In the genomic region with DNA sequence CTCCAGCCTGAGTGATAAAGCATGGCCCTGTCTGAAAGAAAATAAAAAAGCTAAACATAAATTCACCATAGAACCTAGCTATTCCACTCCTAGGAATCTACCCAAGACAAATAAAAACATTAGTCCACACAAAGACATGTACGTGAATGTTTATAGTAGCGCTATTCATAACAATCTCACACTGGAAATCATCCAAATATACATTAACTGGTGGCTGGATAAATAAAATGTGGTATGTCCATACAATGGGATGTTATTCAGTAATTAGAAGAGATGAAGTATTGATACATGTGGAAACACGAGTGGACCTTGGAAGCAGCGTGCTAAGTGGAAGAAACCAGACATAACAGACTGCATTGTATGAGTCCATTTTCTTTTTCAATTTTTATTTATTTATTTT, we compare ENCODE assay signal across 35 cellular contexts. TPM values are rescaled to one million over a fixed set of nuclear protein-coding genes. Genes with fewer than 3 reads are reported as not detected.
"Had no signal": no experiment of that assay in that cellular context is flagged by ENCODE, and none has a peak within 500 bp of the region (broad histone marks: within the 10 kb centered on the region; RNA-seq: fewer than 3 reads in every experiment).

No MANE protein-coding gene starts in this region.

- ATAC-seq: activated CD8-positive, alpha-beta T cell treated with anti-CD3 and anti-CD28 coated beads for 36 hours; activated naive CD8-positive, alpha-beta T cell treated with anti-CD3 and anti-CD28 coated beads, Interleukin-2, amount 50 U/mL, for 24 hours; activated T-cell treated with anti-CD3 and anti-CD28 coated beads, Interleukin-2, amount 50 U/mL, for 4 hours; activated T-cell treated with anti-CD3 and anti-CD28 coated beads, Interleukin-2, amount 50 U/mL, for 72 hours; activated T-helper 17 cell treated with anti-CD3 and anti-CD28 coated beads, Interleukin-2, amount 50 U/mL, for 72 hours had no signal

- H3K4me3 ChIP-seq: ascending aorta, cardiac muscle cell had no signal

- H3K9me3 ChIP-seq: ascending aorta had no signal

- DNase-seq: activated B cell treated with CpG ODN at 0.5 μM for 24 hours; activated CD4-positive, alpha-beta memory T cell treated with anti-CD3 and anti-CD28 coated beads for 36 hours; activated CD4-positive, alpha-beta T cell treated with anti-CD3 and anti-CD28 coated beads for 4 hours; activated CD4-positive, alpha-beta T cell treated with anti-CD3 and anti-CD28 coated beads, Interleukin-2, amount 10 ng/mL, durations not matched to agents 24 days and 14 days; activated CD4-positive, alpha-beta T cell treated with anti-CD3 and anti-CD28 coated beads, Interleukin-2, amount 50 U/mL, for 1 hour; activated CD4-positive, alpha-beta T cell treated with anti-CD3 and anti-CD28 coated beads, Interleukin-2, amount 50 U/mL, for 4 hours; activated CD4-positive, CD25-positive, alpha-beta regulatory T cell treated with anti-CD3 and anti-CD28 coated beads, Interleukin-2, amount 50 U/mL, for 72 hours; activated CD8-positive, alpha-beta memory T cell treated with anti-CD3 and anti-CD28 coated beads, Interleukin-2, amount 50 U/mL, for 4 hours; activated CD8-positive, alpha-beta T cell treated with anti-CD3 and anti-CD28 coated beads for 36 hours; activated effector memory CD4-positive, alpha-beta T cell treated with anti-CD3 and anti-CD28 coated beads, Interleukin-2, amount 50 U/mL, for 16 hours; activated gamma-delta T cell treated with Interleukin-2 at 50 U/mL for 16 hours; activated naive CD4-positive, alpha-beta T cell; activated naive CD4-positive, alpha-beta T cell treated with anti-CD3 and anti-CD28 coated beads for 36 hours; activated naive CD8-positive, alpha-beta T cell treated with anti-CD3 and anti-CD28 coated beads, Interleukin-2, amount 10 ng/mL, durations not matched to agents 7 days and 5 days; activated naive CD8-positive, alpha-beta T cell treated with anti-CD3 and anti-CD28 coated beads, Interleukin-2, amount 50 U/mL, for 24 hours; activated T-cell treated with anti-CD3 and anti-CD28 coated beads for 4 hours; activated T-cell treated with anti-CD3 and anti-CD28 coated beads, Interleukin-2, amount 50 U/mL, for 1 hour; activated T-cell treated with anti-CD3 and anti-CD28 coated beads, Interleukin-2, amount 50 U/mL, for 4 hours; activated T-cell treated with anti-CD3 and anti-CD28 coated beads, Interleukin-2, amount 50 U/mL, for 72 hours; amygdala; anterior cingulate cortex; caudate nucleus; cerebellar nuclear complex; T-helper 2 cell; T-helper 9 cell had no signal

- H3K4me3 Mint-ChIP-seq: activated B cell treated with CpG ODN at 0.5 μM for 24 hours; activated CD4-positive, alpha-beta memory T cell treated with anti-CD3 and anti-CD28 coated beads for 36 hours; activated CD4-positive, alpha-beta T cell treated with anti-CD3 and anti-CD28 coated beads, Interleukin-2, amount 10 ng/mL, durations not matched to agents 24 days and 14 days; activated CD8-positive, alpha-beta T cell treated with anti-CD3 and anti-CD28 coated beads for 36 hours; activated naive CD4-positive, alpha-beta T cell treated with anti-CD3 and anti-CD28 coated beads for 36 hours; activated naive CD4-positive, alpha-beta T cell treated with anti-CD3 and anti-CD28 coated beads, Interleukin-2, amount 50 U/mL, for 24 hours; activated naive CD8-positive, alpha-beta T cell; activated naive CD8-positive, alpha-beta T cell treated with anti-CD3 and anti-CD28 coated beads, Interleukin-2, amount 10 ng/mL, durations not matched to agents 7 days and 5 days; activated naive CD8-positive, alpha-beta T cell treated with anti-CD3 and anti-CD28 coated beads, Interleukin-2, amount 50 U/mL, for 24 hours; activated T-cell treated with anti-CD3 and anti-CD28 coated beads, Interleukin-2, amount 50 U/mL, for 4 hours; activated T-cell treated with anti-CD3 and anti-CD28 coated beads, Interleukin-2, amount 50 U/mL, for 72 hours; activated T-helper 1 cell treated with anti-CD3 and anti-CD28 coated beads, Interleukin-12 subunit alpha, Interleukin-12 subunit beta, Interleukin-2, Interleukin-4 antibody, amounts not matched to agents 30 ng/mL and 10 ng/mL and 1 ng/mL, durations not matched to agents 14 hours and 24 hours and 36 hours; activated T-helper 17 cell treated with anti-CD3 and anti-CD28 coated beads, Interleukin-2, amount 50 U/mL, for 72 hours; brain; central memory CD8-positive, alpha-beta T cell; T-helper 2 cell treated with Interferon-gamma antibody and Interleukin-4, amounts not matched to agents 5 μg/mL and 100 μg/mL, for 36 hours had no signal

- H3K27ac Mint-ChIP-seq: activated B cell treated with CpG ODN at 0.5 μM for 24 hours; activated CD4-positive, alpha-beta memory T cell treated with anti-CD3 and anti-CD28 coated beads for 36 hours; activated CD4-positive, alpha-beta T cell treated with anti-CD3 and anti-CD28 coated beads, Interleukin-2, amount 10 ng/mL, durations not matched to agents 24 days and 14 days; activated CD8-positive, alpha-beta T cell treated with anti-CD3 and anti-CD28 coated beads for 36 hours; activated naive CD4-positive, alpha-beta T cell treated with anti-CD3 and anti-CD28 coated beads for 36 hours; activated naive CD4-positive, alpha-beta T cell treated with anti-CD3 and anti-CD28 coated beads, Interleukin-2, amount 50 U/mL, for 24 hours; activated naive CD8-positive, alpha-beta T cell; activated naive CD8-positive, alpha-beta T cell treated with anti-CD3 and anti-CD28 coated beads, Interleukin-2, amount 10 ng/mL, durations not matched to agents 7 days and 5 days; activated naive CD8-positive, alpha-beta T cell treated with anti-CD3 and anti-CD28 coated beads, Interleukin-2, amount 50 U/mL, for 24 hours; activated T-cell treated with anti-CD3 and anti-CD28 coated beads, Interleukin-2, amount 50 U/mL, for 72 hours; activated T-helper 1 cell treated with anti-CD3 and anti-CD28 coated beads, Interleukin-12 subunit alpha, Interleukin-12 subunit beta, Interleukin-2, Interleukin-4 antibody, amounts not matched to agents 30 ng/mL and 10 ng/mL and 1 ng/mL, durations not matched to agents 14 hours and 24 hours and 36 hours; activated T-helper 17 cell treated with anti-CD3 and anti-CD28 coated beads, Interleukin-2, amount 50 U/mL, for 72 hours; brain; T-helper 2 cell treated with Interferon-gamma antibody and Interleukin-4, amounts not matched to agents 5 μg/mL and 100 μg/mL, for 36 hours had no signal

- H3K27me3 Mint-ChIP-seq: activated CD4-positive, alpha-beta memory T cell treated with anti-CD3 and anti-CD28 coated beads for 36 hours; activated CD8-positive, alpha-beta T cell treated with anti-CD3 and anti-CD28 coated beads for 36 hours; activated naive CD4-positive, alpha-beta T cell treated with anti-CD3 and anti-CD28 coated beads, Interleukin-2, amount 50 U/mL, for 24 hours; activated naive CD8-positive, alpha-beta T cell; activated T-helper 17 cell treated with anti-CD3 and anti-CD28 coated beads, Interleukin-2, amount 50 U/mL, for 72 hours; central memory CD8-positive, alpha-beta T cell had no signal

- H3K36me3 ChIP-seq: ascending aorta, cardiac muscle cell had no signal

- H3K36me3 Mint-ChIP-seq: activated CD4-positive, alpha-beta memory T cell treated with anti-CD3 and anti-CD28 coated beads for 36 hours; activated naive CD4-positive, alpha-beta T cell treated with anti-CD3 and anti-CD28 coated beads, Interleukin-2, amount 50 U/mL, for 24 hours; activated naive CD8-positive, alpha-beta T cell; activated naive CD8-positive, alpha-beta T cell treated with anti-CD3 and anti-CD28 coated beads, Interleukin-2, amount 10 ng/mL, durations not matched to agents 7 days and 5 days; brain had no signal

- H3K9me3 Mint-ChIP-seq: activated B cell treated with CpG ODN at 0.5 μM for 24 hours; activated CD4-positive, alpha-beta memory T cell treated with anti-CD3 and anti-CD28 coated beads for 36 hours; activated CD4-positive, alpha-beta T cell treated with anti-CD3 and anti-CD28 coated beads, Interleukin-2, amount 10 ng/mL, durations not matched to agents 24 days and 14 days; activated CD8-positive, alpha-beta T cell treated with anti-CD3 and anti-CD28 coated beads for 36 hours; activated naive CD4-positive, alpha-beta T cell treated with anti-CD3 and anti-CD28 coated beads for 36 hours; activated naive CD4-positive, alpha-beta T cell treated with anti-CD3 and anti-CD28 coated beads, Interleukin-2, amount 50 U/mL, for 24 hours; activated naive CD8-positive, alpha-beta T cell treated with anti-CD3 and anti-CD28 coated beads, Interleukin-2, amount 10 ng/mL, durations not matched to agents 7 days and 5 days; activated naive CD8-positive, alpha-beta T cell treated with anti-CD3 and anti-CD28 coated beads, Interleukin-2, amount 50 U/mL, for 24 hours; activated T-cell treated with anti-CD3 and anti-CD28 coated beads, Interleukin-2, amount 50 U/mL, for 4 hours; activated T-cell treated with anti-CD3 and anti-CD28 coated beads, Interleukin-2, amount 50 U/mL, for 72 hours; activated T-helper 1 cell treated with anti-CD3 and anti-CD28 coated beads, Interleukin-12 subunit alpha, Interleukin-12 subunit beta, Interleukin-2, Interleukin-4 antibody, amounts not matched to agents 30 ng/mL and 10 ng/mL and 1 ng/mL, durations not matched to agents 14 hours and 24 hours and 36 hours; activated T-helper 17 cell treated with anti-CD3 and anti-CD28 coated beads, Interleukin-2, amount 50 U/mL, for 72 hours; brain; central memory CD8-positive, alpha-beta T cell; T-helper 2 cell treated with Interferon-gamma antibody and Interleukin-4, amounts not matched to agents 5 μg/mL and 100 μg/mL, for 36 hours had no signal

- H3K27ac ChIP-seq: ascending aorta, cardiac muscle cell, VCaP had no signal

- H3K27me3 ChIP-seq: ascending aorta had no signal

- H3K4me1 Mint-ChIP-seq: activated B cell treated with CpG ODN at 0.5 μM for 24 hours; activated CD4-positive, alpha-beta T cell treated with anti-CD3 and anti-CD28 coated beads, Interleukin-2, amount 10 ng/mL, durations not matched to agents 24 days and 14 days; activated naive CD4-positive, alpha-beta T cell treated with anti-CD3 and anti-CD28 coated beads, Interleukin-2, amount 50 U/mL, for 24 hours; activated naive CD8-positive, alpha-beta T cell treated with anti-CD3 and anti-CD28 coated beads, Interleukin-2, amount 10 ng/mL, durations not matched to agents 7 days and 5 days; activated T-helper 17 cell treated with anti-CD3 and anti-CD28 coated beads, Interleukin-2, amount 50 U/mL, for 72 hours; central memory CD8-positive, alpha-beta T cell had no signal

- H3K4me1 ChIP-seq: ascending aorta had no signal

RNA-seq across cellular contexts. Expression of gene RIPPLY3, which starts 29.7 kb away (rescaled TPM):
- total RNA-seq: activated B cell treated with CpG ODN at 0.5 μM for 24 hours; activated CD8-positive, alpha-beta T cell treated with anti-CD3 and anti-CD28 coated beads for 36 hours; activated naive CD8-positive, alpha-beta T cell treated with anti-CD3 and anti-CD28 coated beads, Interleukin-2, amount 10 ng/mL, durations not matched to agents 7 days and 5 days; activated T-cell treated with anti-CD3 and anti-CD28 coated beads, Interleukin-2, amount 50 U/mL, for 4 hours; ascending aorta; cardiac muscle cell had no signal
- polyA plus RNA-seq: cardiac muscle cell had no signal
